Comparison of ENCODE assay signal across 21 cellular contexts in genomic region chr6:105790635-105791034, GRCh38.
DNase-seq lines count a peak whose midpoint lies in the region; ATAC-seq, FAIRE-seq and TF ChIP-seq lines count a peak whose summit lies in the region.
"Had no signal": no experiment of that assay in that cellular context is flagged by ENCODE, and none has a peak within 500 bp of the region (broad histone marks: within the 10 kb centered on the region; RNA-seq: fewer than 3 reads in every experiment).

No MANE protein-coding gene starts in this region.

- intact Hi-C loops in Panc1 (cut with micrococcal nuclease; ENCODE audit: unreplicated experiment), result no loop called here

- no peak overlapping the region for H2BK120ac ChIP-seq in H1 (replicated peaks; ENCODE audit: low read depth, low read length)

- DNase-seq in AG04450 (ENCODE audit: low read depth, low spot score), result no peak
- DNase-seq in GM12864 (ENCODE audit: low read depth), result no peak
- no peak for DNase-seq in Panc1 (ENCODE audit: low read depth, low spot score)
- DNase-seq in H1 (ENCODE audit: low read depth in 1 of 2, low spot score in 2 of 2), result no peak
- no peak for DNase-seq in GM13977 (ENCODE audit: low spot score)
- no peak for DNase-seq in activated T-cell treated with anti-CD3 and anti-CD28 coated beads, Interleukin-2, amount 50 U/mL, for 48 hours
- DNase-seq in NCI-H1436 treated with DMSO at 0.1 percent for 48 hours (lab: John Stamatoyannopoulos, UW), result no peak
- DNase-seq in pons (ENCODE audit: low spot score), result no peak
- DNase-seq: activated CD4-positive, alpha-beta T cell treated with anti-CD3 and anti-CD28 coated beads for 48 hours; activated T-cell treated with anti-CD3 and anti-CD28 coated beads, Interleukin-2, amount 50 U/mL, for 72 hours; adrenal gland; BE2C; DMS79; hippocampal formation; mucosa of descending colon; NCI-H1694 treated with DMSO at 0.1 percent for 48 hours; NCI-H524; ovary; spleen; T1000; uterus had no signal

- H3K79me1 ChIP-seq in H1 (ENCODE audit: low read depth, low read length), result no peaks in the 10 kb centered on the region

- H3K14ac ChIP-seq in H1 (ENCODE audit: insufficient read length), result no peak overlapping the region

- H3K27ac ChIP-seq in AG04450 (ENCODE audit: low read depth, low read length), result no peak overlapping the region
- no peak overlapping the region for H3K27ac ChIP-seq in Panc1 (ENCODE audit: low read length)
- no peak overlapping the region for H3K27ac ChIP-seq in H1 (ENCODE audit: low read depth, low read length)
- H3K27ac ChIP-seq: adrenal gland, ovary, uterus had no signal

- no peak overlapping the region for H2BK12ac ChIP-seq in H1 (ENCODE audit: low read depth, low read length)

- no peak overlapping the region for H3K56ac ChIP-seq in H1 (replicated peaks; ENCODE audit: insufficient read length, low read depth, low read length)

- H3K9me3 ChIP-seq in AG04450 (ENCODE audit: control insufficient read depth, insufficient read depth, low read length) (no peaks in the 10 kb centered on the region), Panc1 (ENCODE audit: control insufficient read depth, insufficient read depth, low read depth, low read length) (no peaks in the 10 kb centered on the region), H1 (ENCODE audit: insufficient read depth in 2 of 2, low read depth in 1 of 2, low read length in 1 of 2) (no peaks in the 10 kb centered on the region)
- H3K9me3 ChIP-seq: adrenal gland, BE2C, mucosa of descending colon, ovary, spleen, uterus had no signal

- TF ChIP-seq POLR2A in H1 (IDR thresholded peaks at IDR 0.05; ENCODE audit: control extremely low read depth in 1 of 2, low read depth in 2 of 2, low read length in 2 of 2), result no peak

- no peak overlapping the region for H2BK5ac ChIP-seq in H1 (ENCODE audit: low read depth, low read length)

- H3K36me3 ChIP-seq in Panc1 (ENCODE audit: control insufficient read depth, insufficient read depth, low read length) (no peaks in the 10 kb centered on the region), H1 (ENCODE audit: control insufficient read depth in 2 of 4, insufficient read depth in 4 of 4, low read length in 3 of 4) (no peaks in the 10 kb centered on the region)
- H3K36me3 ChIP-seq: adrenal gland, BE2C, ovary, spleen, uterus had no signal

- no peaks in the 10 kb centered on the region for H4K20me1 ChIP-seq in H1 (replicated peaks in 1 of 2; ENCODE audit: control insufficient read depth in 1 of 2, insufficient read depth in 2 of 2, low read length in 2 of 2)

- H3K4me2 ChIP-seq in H1 (ENCODE audit: insufficient read depth in 1 of 2, low read depth in 2 of 2, low read length in 2 of 2), result no peak overlapping the region

- H3K4ac ChIP-seq in H1 (replicated peaks; ENCODE audit: insufficient read length, low read depth, low read length), result no peak overlapping the region

- ATAC-seq in Panc1, result no peak
- ATAC-seq: activated T-cell treated with anti-CD3 and anti-CD28 coated beads, Interleukin-2, amount 50 U/mL, for 72 hours; mucosa of descending colon had no signal

- H3K4me3 ChIP-seq in AG04450 (ENCODE audit: low read depth, low read length) (no peak overlapping the region), GM12864 (ENCODE audit: low read depth, low read length) (no peak overlapping the region), Panc1 (ENCODE audit: low read depth in 2 of 2, low read length in 2 of 2) (no peak overlapping the region), H1 (ENCODE audit: extremely low read depth in 1 of 4, insufficient read depth in 2 of 4, low read depth in 3 of 4, low read length in 4 of 4) (no peak overlapping the region)
- H3K4me3 ChIP-seq: adrenal gland, mucosa of descending colon, ovary, spleen, uterus had no signal

- H3K27me3 ChIP-seq in AG04450 (ENCODE audit: control insufficient read depth, insufficient read depth, low read length) (no peaks in the 10 kb centered on the region), Panc1 (ENCODE audit: control insufficient read depth, insufficient read depth, low read length) (no peaks in the 10 kb centered on the region), H1 (replicated peaks in 1 of 4; ENCODE audit: control insufficient read depth in 3 of 4, extremely low read depth in 1 of 4, insufficient read depth in 3 of 4, low read length in 3 of 4) (no peaks in the 10 kb centered on the region)
- H3K27me3 ChIP-seq: adrenal gland, ovary, spleen, uterus had no signal

- H3K18ac ChIP-seq in H1 (ENCODE audit: extremely low read depth, low read length), result no peak overlapping the region

- no peak overlapping the region for H3K23ac ChIP-seq in H1 (ENCODE audit: insufficient read length)

- no peak overlapping the region for H2BK20ac ChIP-seq in H1 (ENCODE audit: low read length)

- H3K23me2 ChIP-seq in H1 (ENCODE audit: low read depth, low read length), result no peaks in the 10 kb centered on the region

- H2BK15ac ChIP-seq in H1 (ENCODE audit: low read length), result no peak overlapping the region

- TF ChIP-seq CTCF in AG04450 (IDR thresholded peaks at IDR 0.05; ENCODE audit: low read depth, low read length) (peak; percentile 38), GM12864 (IDR thresholded peaks at IDR 0.05; ENCODE audit: low read depth, low read length, missing control alignments) (peak; percentile 28), Panc1 (IDR thresholded peaks at IDR 0.05) (peak; percentile 12; the same call in 1 of the 2 replicates), H1 (IDR thresholded peaks at IDR 0.05; ENCODE audit: control extremely low read depth in 1 of 3, insufficient read depth in 1 of 3, low read depth in 1 of 3, low read length in 3 of 3) (peak in 1 of 3 experiments; percentile 14; a peak in 1 of 4 replicates), GM13977 (IDR thresholded peaks at IDR 0.05; ENCODE audit: extremely low read depth, insufficient read depth, missing control alignments) (no peak)

- H4K8ac ChIP-seq in H1 (ENCODE audit: extremely low read depth, insufficient read depth, low read length), result no peak overlapping the region

- peaks cover 5% of the 10 kb centered on the region; the same call in 1 of the 2 replicates for H3K4me1 ChIP-seq in Panc1 (ENCODE audit: control insufficient read depth, insufficient read depth, low read length)
- peaks cover 0 to 2% (median 0%) of the 10 kb centered on the region in 4 experiments; a peak in 1 of 7 replicates for H3K4me1 ChIP-seq in H1 (replicated peaks in 1 of 4; ENCODE audit: control insufficient read depth in 3 of 4, insufficient read depth in 4 of 4, low read length in 3 of 4)
- H3K4me1 ChIP-seq: BE2C, uterus had no signal

- 81% methylated on average over 1 of the region's 1 CpG; no CpG with 5 or more reads in 1 of the 2 experiments for WGBS in H1 (ENCODE audit: extremely low coverage in 1 of 2, insufficient coverage in 1 of 2, insufficient read length in 1 of 2, insufficient replicate concordance in 2 of 2, low coverage in 1 of 2, low lambda C conversion rate in 2 of 2, missing lambda C conversion rate in 1 of 2), 2 experiments

- H2AK5ac ChIP-seq in H1 (ENCODE audit: low read depth, low read length), result no peak overlapping the region

- TF ChIP-seq EP300 in H1 (IDR thresholded peaks at IDR 0.05; ENCODE audit: borderline replicate concordance in 1 of 2, low read depth in 2 of 2, low read length in 2 of 2), result no peak

- no TSS peak for BruUV-seq in Panc1 (replicated peaks; lab: Mats Ljungman, UMichigan)

- no peak for TF ChIP-seq RAD21 in H1 (IDR thresholded peaks at IDR 0.05 in 1 of 2, conservative IDR thresholded peaks at IDR 0.05 in 1 of 2; ENCODE audit: low read depth in 2 of 2, low read length in 2 of 2)

- no peak for FAIRE-seq in H1 (lab: Jason Lieb, UNC)

- no peak overlapping the region for H4K91ac ChIP-seq in H1 (replicated peaks; ENCODE audit: insufficient read length, low read length)

- POLR2A ChIA-PET in AG04450 (lab: Yijun Ruan, JAX), result no interaction called here
- POLR2A ChIA-PET in Panc1 (lab: Charles Lee), result interaction anchor here (0.7 kb wide), 1 partner anchor 38 kb away, joined by 3 read pairs; no protein-coding TSS in a partner anchor
- POLR2A ChIA-PET in H1 (lab: Charles Lee; ENCODE audit: partially characterized antibody), result no interaction called here

- H3K9ac ChIP-seq in H1 (replicated peaks in 1 of 4; ENCODE audit: extremely low read depth in 1 of 4, low read depth in 3 of 4, low read length in 3 of 4), result no peak overlapping the region

- CTCF ChIA-PET in AG04450 (lab: Charles Lee) (interaction anchor here (0.9 kb wide), 1 partner anchor 45 kb away, joined by 3 read pairs; no protein-coding TSS in a partner anchor), Panc1 (lab: Charles Lee) (no interaction called here), H1 (lab: Charles Lee; ENCODE audit: partially characterized antibody) (interaction anchor here (1.3 kb wide), 1 partner anchor 11 kb away, joined by 3 read pairs; no protein-coding TSS in a partner anchor)

- in situ Hi-C loops in Panc1 (cut with HindIII; ENCODE audit: low pct_unique_long_range_greater_than_20kb, low sequenced_read_pairs) (no loop called here), GM13977 (cut with MboI; ENCODE audit: low pct_unique_long_range_greater_than_20kb, low sequenced_read_pairs, unreplicated experiment) (no loop called here)

- no peak overlapping the region for H2AFZ ChIP-seq in H1 (ENCODE audit: low read length)

- H4K5ac ChIP-seq in H1 (ENCODE audit: insufficient read length, low read depth, low read length), result no peak overlapping the region

- H3K79me2 ChIP-seq in H1 (ENCODE audit: control insufficient read depth in 1 of 2, insufficient read depth in 2 of 2, low read length in 2 of 2), result no peaks in the 10 kb centered on the region

TF ChIP-seq in H1, 55 proteins besides CTCF, POLR2A, EP300 and RAD21:
- no peak for TF ChIP-seq SRF (IDR thresholded peaks at IDR 0.05; ENCODE audit: low read depth, low read length)
- TF ChIP-seq YY1 (IDR thresholded peaks at IDR 0.05; ENCODE audit: low read depth, low read length), result peak; percentile 13; the same call in 1 of the 2 replicates
